In genomic region chr3:18058666-18059065, GRCh38 we compare ENCODE assay signal across 30 cellular contexts.
"Had no signal": no experiment of that assay in that cellular context is flagged by ENCODE, and none has a peak within 500 bp of the region (broad histone marks: within the 10 kb centered on the region; RNA-seq: fewer than 3 reads in every experiment).

No MANE protein-coding gene starts in this region.

- H3K4me1 ChIP-seq: left lung, lower lobe of right lung, neural progenitor cell, parathyroid adenoma, right atrium auricular region, right lobe of liver, testis, uterus had no signal

- ATAC-seq: left colon; left lung; lower lobe of right lung; natural killer cell; right lobe of liver; stimulated activated memory B cell treated with anti-CD40 and anti-IgM and Interleukin-4, amounts not matched to agents 10 μg/mL and 1 μg/mL and 100 μg/mL, for 72 hours; stimulated activated naive CD8-positive, alpha-beta T cell treated with anti-CD3 and anti-CD28 coated beads, Interleukin-15, amount 100 ng/mL, for 72 hours had no signal

- H3K4me2 ChIP-seq: neural progenitor cell, smooth muscle cell had no signal

- H3K27ac Mint-ChIP-seq: immature natural killer cell; natural killer cell; nephron progenitor cell; neural progenitor cell; stimulated activated memory B cell treated with anti-CD40 and anti-IgM and Interleukin-4, amounts not matched to agents 10 μg/mL and 1 μg/mL and 100 μg/mL, for 72 hours; stimulated activated naive CD8-positive, alpha-beta T cell treated with anti-CD3 and anti-CD28 coated beads, Interleukin-15, amount 100 ng/mL, for 72 hours had no signal

- H3K27me3 ChIP-seq: left lung, neural progenitor cell, neutrophil, right atrium auricular region, right lobe of liver, testis, tibial artery, uterus had no signal

- DNase-seq: hypothalamus; immature natural killer cell; kidney; left colon; left lung; lower lobe of right lung; mammary epithelial cell; mesenchymal stem cell; naive B cell; natural killer cell; nephron progenitor cell; occipital lobe; right lobe of liver; stimulated activated CD4-positive, alpha-beta T cell treated with anti-CD3 and anti-CD28 coated beads, Interleukin-1b, Interleukin-23, amount 100 ng/mL, for 48 hours; stimulated activated CD4-positive, alpha-beta T cell treated with anti-CD3 and anti-CD28 coated beads, Interleukin-2, amount 100 ng/mL, for 48 hours; stimulated activated CD4-positive, alpha-beta T cell treated with anti-CD3 and anti-CD28 coated beads, Interleukin-4, amount 100 ng/mL, for 4 hours; stimulated activated CD8-positive, alpha-beta memory T cell treated with anti-CD3 and anti-CD28 coated beads, Interleukin-4, amount 100 ng/mL, for 48 hours; stimulated activated naive CD4-positive, alpha-beta T cell treated with Interleukin-2 at 50 U/mL for 16 hours; stimulated activated naive CD8-positive, alpha-beta T cell treated with anti-CD3 and anti-CD28 coated beads, Interleukin-15, amount 100 ng/mL, for 72 hours; testis; tibial artery; trophoblast cell; uterus had no signal

- H3K4me3 Mint-ChIP-seq: immature natural killer cell; naive B cell; natural killer cell; nephron progenitor cell; neural progenitor cell; stimulated activated memory B cell treated with anti-CD40 and anti-IgM and Interleukin-4, amounts not matched to agents 10 μg/mL and 1 μg/mL and 100 μg/mL, for 72 hours; stimulated activated naive CD8-positive, alpha-beta T cell treated with anti-CD3 and anti-CD28 coated beads, Interleukin-15, amount 100 ng/mL, for 72 hours had no signal

- H3K27me3 Mint-ChIP-seq: stimulated activated memory B cell treated with anti-CD40 and anti-IgM and Interleukin-4, amounts not matched to agents 10 μg/mL and 1 μg/mL and 100 μg/mL, for 72 hours; stimulated activated naive CD8-positive, alpha-beta T cell treated with anti-CD3 and anti-CD28 coated beads, Interleukin-15, amount 100 ng/mL, for 72 hours had no signal

- H3K9me3 Mint-ChIP-seq: natural killer cell had no signal

- H3K9ac ChIP-seq: neural progenitor cell, parathyroid adenoma had no signal

- H3K4me1 Mint-ChIP-seq: immature natural killer cell; naive B cell; natural killer cell; nephron progenitor cell; neural progenitor cell; stimulated activated memory B cell treated with anti-CD40 and anti-IgM and Interleukin-4, amounts not matched to agents 10 μg/mL and 1 μg/mL and 100 μg/mL, for 72 hours; stimulated activated naive CD8-positive, alpha-beta T cell treated with anti-CD3 and anti-CD28 coated beads, Interleukin-15, amount 100 ng/mL, for 72 hours had no signal

- H3K36me3 ChIP-seq: left lung, lower lobe of right lung, neural progenitor cell, neutrophil, right atrium auricular region, right lobe of liver, tibial artery, uterus had no signal

- H3K27ac ChIP-seq: left lung, lower lobe of right lung, neural progenitor cell, neutrophil, parathyroid adenoma, right atrium auricular region, right lobe of liver, testis, tibial artery, uterus had no signal

- H3K36me3 Mint-ChIP-seq: immature natural killer cell; natural killer cell; neural progenitor cell; stimulated activated memory B cell treated with anti-CD40 and anti-IgM and Interleukin-4, amounts not matched to agents 10 μg/mL and 1 μg/mL and 100 μg/mL, for 72 hours had no signal

- H3K79me2 ChIP-seq: parathyroid adenoma had no signal

- FAIRE-seq: islet of Langerhans, kidney had no signal

- H3K4me3 ChIP-seq: left lung, lower lobe of right lung, neural progenitor cell, right atrium auricular region, right lobe of liver, smooth muscle cell, testis, tibial artery, uterus had no signal

- H3K9me3 ChIP-seq: lower lobe of right lung, neutrophil, right lobe of liver, testis, tibial artery, uterus had no signal

- H2AFZ ChIP-seq: neural progenitor cell, parathyroid adenoma had no signal
